ENCODE assay signal across 8 cellular contexts in the genomic region with DNA sequence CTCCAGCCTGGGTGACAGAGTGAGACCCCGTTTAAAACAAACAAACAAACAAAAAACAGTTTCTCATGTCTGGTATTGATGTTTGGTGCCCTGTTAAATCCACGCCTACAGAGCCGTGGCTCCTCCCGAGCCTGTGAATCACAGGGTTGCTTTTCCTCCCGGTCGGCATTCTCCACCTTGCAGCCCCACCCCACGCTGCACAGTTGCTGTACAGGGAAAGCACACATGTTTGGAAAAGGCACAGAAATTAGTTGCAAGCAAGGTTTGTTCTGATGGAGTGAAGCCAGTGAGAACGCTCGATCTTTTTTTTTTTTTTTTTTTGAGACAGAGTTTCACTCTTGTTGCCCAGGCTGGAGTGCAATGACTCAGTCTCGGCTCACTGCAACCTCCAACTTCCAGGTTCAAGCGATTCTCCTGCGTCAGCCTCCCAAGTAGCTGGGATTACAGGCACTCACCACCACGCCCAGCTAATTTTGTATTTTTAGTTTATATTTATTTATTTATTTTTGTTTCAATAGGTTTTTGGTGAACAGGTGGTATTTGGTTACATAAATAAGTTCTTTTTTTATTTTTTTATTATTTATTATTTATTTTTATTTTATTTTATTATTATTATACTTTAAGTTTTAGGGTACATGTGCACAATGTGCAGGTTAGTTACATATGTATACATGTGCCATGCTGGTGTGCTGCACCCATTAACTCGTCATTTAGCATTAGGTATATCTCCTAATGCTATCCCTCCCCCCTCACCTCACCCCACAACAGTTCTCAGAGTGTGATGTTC. TPM values are rescaled to one million over a fixed set of nuclear protein-coding genes. Genes with fewer than 3 reads are reported as not detected.
A peak's percentile ranks its signal among the peaks of the same experiment; 100 is the strongest.
DNase-seq lines count a peak whose midpoint lies in the region; ATAC-seq, FAIRE-seq and TF ChIP-seq lines count a peak whose summit lies in the region.
"Not testable (repeated sequence)": the region's sequence is repeated elsewhere in the genome, so short reads cannot be mapped to it uniquely, and the experiment has no call there.

No MANE protein-coding gene starts in this region.

- H3K9me3 Mint-ChIP-seq in glutamatergic neuron (ENCODE audit: unreplicated experiment): not testable (repeated sequence)

- not testable (repeated sequence) for H3K9me3 ChIP-seq in WERI-Rb-1 (ENCODE audit: severe bottlenecking); lower lobe of right lung; sigmoid colon

- TF ChIP-seq CTCF in WERI-Rb-1 (IDR thresholded peaks at IDR 0.05; ENCODE audit: low read depth, low read length); bronchial epithelial cell (IDR thresholded peaks at IDR 0.05; ENCODE audit: insufficient read depth, low read length, severe bottlenecking); glutamatergic neuron (IDR thresholded peaks at IDR 0.05; ENCODE audit: partially characterized antibody, unreplicated experiment); lower lobe of right lung (IDR thresholded peaks at IDR 0.05); sigmoid colon (IDR thresholded peaks at IDR 0.05): not testable (repeated sequence)

- FAIRE-seq in G401.6 (lab: Jason Lieb, UNC): peak; percentile 15
- FAIRE-seq in bronchial epithelial cell (lab: Jason Lieb, UNC): not testable (repeated sequence)

- not testable (repeated sequence) for ATAC-seq in lower lobe of right lung

- not testable (repeated sequence) for H3K27ac ChIP-seq in WERI-Rb-1, lower lobe of right lung, sigmoid colon

- not testable (repeated sequence) for H3K4me1 ChIP-seq in lower lobe of right lung, sigmoid colon

- WGBS in sigmoid colon, 2 donors: 78 to 92% methylated on average over 14 of the region's 14 CpGs

- TF ChIP-seq EP300 in sigmoid colon (IDR thresholded peaks at IDR 0.05): not testable (repeated sequence)

- H3K27me3 Mint-ChIP-seq in glutamatergic neuron (ENCODE audit: unreplicated experiment): peaks cover 11% of the 10 kb centered on the region

- intact Hi-C loops in lower lobe of right lung (cut with DNase I); sigmoid colon (cut with DNase I): not testable (repeated sequence)

- not testable (repeated sequence) for H3K4me3 Mint-ChIP-seq in glutamatergic neuron (ENCODE audit: unreplicated experiment)

- H3K36me3 ChIP-seq in WERI-Rb-1 (peaks cover 43% of the 10 kb centered on the region), bronchial epithelial cell (ENCODE audit: control insufficient read depth, insufficient read depth, low read length) (peaks cover 16% of the 10 kb centered on the region), lower lobe of right lung (peaks cover 35% of the 10 kb centered on the region), sigmoid colon (peaks cover 8 to 43% (median 21%) of the 10 kb centered on the region in 4 donors)

- H3K36me3 Mint-ChIP-seq in glutamatergic neuron (ENCODE audit: unreplicated experiment): not testable (repeated sequence)

- H3K4me1 Mint-ChIP-seq in glutamatergic neuron (ENCODE audit: low read depth, unreplicated experiment): not testable (repeated sequence)

- DNase-seq in A172 (ENCODE audit: low spot score) (peak; percentile 26), HT1080 (ENCODE audit: low read depth) (peak; percentile 24), WERI-Rb-1 (peak; percentile 2), bronchial epithelial cell (ENCODE audit: low read depth) (peak; percentile 44), glutamatergic neuron (peak; percentile 3), lower lobe of right lung (peak; percentile 10), sigmoid colon (peak; percentile 29)

- TF ChIP-seq POLR2A in sigmoid colon (IDR thresholded peaks at IDR 0.05): not testable (repeated sequence)

- H3K27me3 ChIP-seq in WERI-Rb-1 (ENCODE audit: insufficient read depth, low read depth, severe bottlenecking); bronchial epithelial cell (ENCODE audit: control insufficient read depth, insufficient read depth, low read length); lower lobe of right lung (ENCODE audit: low read depth); sigmoid colon: not testable (repeated sequence)

- H3K27ac Mint-ChIP-seq in glutamatergic neuron (ENCODE audit: unreplicated experiment): not testable (repeated sequence)

- not testable (repeated sequence) for H3K4me3 ChIP-seq in WERI-Rb-1 (ENCODE audit: low read depth, low read length); bronchial epithelial cell (ENCODE audit: low read depth, low read length); lower lobe of right lung; sigmoid colon

RNA-seq across cellular contexts. Expression of gene PRKAR1B, which starts 16.5 kb away (rescaled TPM):
- total RNA-seq in A172 (2014; rRNA removed; shearing (Covaris generic)): 31.0 and 31.3 TPM in 2 replicates
- 18.6 and 27.2 TPM in 2 replicates for total RNA-seq in HT1080 (2014; rRNA removed; shearing (Covaris generic))
- 9.4 and 12.8 TPM in 2 replicates for polyA plus RNA-seq in HT1080 (2015; cell fraction: cytosol; rRNA removed)
- 8.6 and 12.5 TPM in 2 replicates for polyA plus RNA-seq in HT1080 (2015; cell fraction: nucleus; rRNA removed)
- 7.4 and 14.0 TPM in 2 replicates for total RNA-seq in bronchial epithelial cell
- total RNA-seq in glutamatergic neuron (ENCODE audit: unreplicated experiment): 12.8 TPM
- total RNA-seq in lower lobe of right lung: 16.8 TPM
- 10 to 100 TPM in 3 of 4 donors, 1 to 10 TPM in 1; 9.7 to 26.6 (median 10.9) TPM for total RNA-seq in sigmoid colon
- 10 to 100 TPM in 2 of 3 donors, 1 to 10 TPM in 1; 9.5 to 20.4 (median 12.6) TPM for polyA plus RNA-seq in sigmoid colon

RNA-seq across cellular contexts. Expression of gene DNAAF5, which starts 17.0 kb away (rescaled TPM):
- 79.0 and 95.9 TPM in 2 replicates for total RNA-seq in A172 (2014; rRNA removed; shearing (Covaris generic))
- 70.9 and 82.8 TPM in 2 replicates for total RNA-seq in HT1080 (2014; rRNA removed; shearing (Covaris generic))
- polyA plus RNA-seq in HT1080 (2015; cell fraction: cytosol; rRNA removed): 54.5 and 56.4 TPM in 2 replicates
- polyA plus RNA-seq in HT1080 (2015; cell fraction: nucleus; rRNA removed): 53.5 and 74.8 TPM in 2 replicates
- 9.6 and 9.7 TPM in 2 replicates for total RNA-seq in bronchial epithelial cell
- 15.2 TPM for total RNA-seq in glutamatergic neuron (ENCODE audit: unreplicated experiment)
- 22.4 TPM for total RNA-seq in lower lobe of right lung
- 10 to 100 TPM; 13.2 to 25.4 (median 16.0) TPM for total RNA-seq in sigmoid colon
- 10 to 100 TPM in 1 of 3 donors, 1 to 10 TPM in 2; 7.8 to 23.4 (median 9.7) TPM for polyA plus RNA-seq in sigmoid colon
